Comparison of ENCODE assay signal across 9 cellular contexts in the genomic region with DNA sequence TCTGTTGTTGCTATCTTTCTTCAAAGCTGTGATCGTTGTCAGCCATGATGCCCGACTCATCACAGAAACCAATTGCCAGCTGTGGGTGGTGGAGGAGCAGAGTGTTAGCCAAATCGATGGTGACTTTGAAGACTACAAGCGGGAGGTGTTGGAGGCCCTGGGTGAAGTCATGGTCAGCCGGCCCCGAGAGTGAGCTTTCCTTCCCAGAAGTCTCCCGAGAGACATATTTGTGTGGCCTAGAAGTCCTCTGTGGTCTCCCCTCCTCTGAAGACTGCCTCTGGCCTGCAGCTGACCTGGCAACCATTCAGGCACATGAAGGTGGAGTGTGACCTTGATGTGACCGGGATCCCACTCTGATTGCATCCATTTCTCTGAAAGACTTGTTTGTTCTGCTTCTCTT. TPM values are rescaled to one million over a fixed set of nuclear protein-coding genes. Genes with fewer than 3 reads are reported as not detected.
A peak's percentile ranks its signal among the peaks of the same experiment; 100 is the strongest.
DNase-seq lines count a peak whose midpoint lies in the region; ATAC-seq and TF ChIP-seq lines count a peak whose summit lies in the region.
"Had no signal": no experiment of that assay in that cellular context is flagged by ENCODE, and none has a peak within 500 bp of the region (broad histone marks: within the 10 kb centered on the region; RNA-seq: fewer than 3 reads in every experiment).

No MANE protein-coding gene starts in this region.

- H3K9me3 ChIP-seq in psoas muscle = no peaks in the 10 kb centered on the region

- ATAC-seq in psoas muscle (peak; percentile 8 to 25 (median 16)), HG02852 (IDR thresholded peaks at IDR 0.05; ENCODE audit: unreplicated experiment) (no peak)

- DNase-seq in epithelial cell of prostate (ENCODE audit: low read depth, low spot score) (no peak), psoas muscle (no peak), RKO (ENCODE audit: low spot score) (no peak), NCI-H774 (lab: John Stamatoyannopoulos, UW) (no peak), epidermal melanocyte (ENCODE audit: insufficient read length, low spot score) (no peak)
- DNase-seq: NCI-H524 treated with DMSO at 0.1 percent for 48 hours had no signal

- no peaks in the 10 kb centered on the region for H4K20me1 ChIP-seq in KMS-11 (ENCODE audit: insufficient read depth)

- H3K36me3 ChIP-seq in KMS-11 (ENCODE audit: insufficient read depth) (peaks cover 7% of the 10 kb centered on the region; the same call in 1 of the 2 replicates), psoas muscle (ENCODE audit: insufficient read depth in 1 of 2, low read depth in 1 of 2) (peaks cover 26 to 99% of the 10 kb centered on the region in 2 donors)

- H3K4me3 ChIP-seq in KMS-11 (IDR thresholded peaks at IDR 0.05; ENCODE audit: insufficient read depth, low read depth, low read length) = no peak overlapping the region
- H3K4me3 ChIP-seq in psoas muscle = no peak overlapping the region

- H3K4me1 ChIP-seq in KMS-11 (ENCODE audit: low read depth, poor library complexity, severe bottlenecking) (peaks cover 7% of the 10 kb centered on the region), psoas muscle (peaks cover 10% of the 10 kb centered on the region)

- no peak overlapping the region for H3K9ac ChIP-seq in KMS-11

- H2AFZ ChIP-seq in KMS-11 (ENCODE audit: low read depth) = no peak overlapping the region

- H3K4me2 ChIP-seq in KMS-11 = no peak overlapping the region

- no peaks in the 10 kb centered on the region for H3K27me3 ChIP-seq in KMS-11 (ENCODE audit: insufficient read depth, low read depth)
- H3K27me3 ChIP-seq in psoas muscle (ENCODE audit: insufficient read depth in 3 of 3, low read length in 2 of 3) = no peaks in the 10 kb centered on the region

- H3K27ac ChIP-seq in C4-2B (peak overlapping the region; percentile 60), KMS-11 (peak overlapping the region; percentile 33; the same call in 1 of the 2 replicates), epithelial cell of prostate (peak overlapping the region; percentile 85), psoas muscle (peak overlapping the region; percentile 56)

- TF ChIP-seq CTCF in C4-2B (conservative IDR thresholded peaks at IDR 0.05) (no peak), KMS-11 (conservative IDR thresholded peaks at IDR 0.05; ENCODE audit: low read depth, low read length) (no peak), psoas muscle (IDR thresholded peaks at IDR 0.05) (no peak)

- intact Hi-C loops in psoas muscle (cut with DNase I) = no loop called here

- H3K79me2 ChIP-seq in KMS-11 (ENCODE audit: insufficient read depth, low read depth) = no peaks in the 10 kb centered on the region

- WGBS in psoas muscle, 3 donors = 62 to 75% (median 66%) methylated on average over 8 of the region's 8 CpGs

RNA-seq across cellular contexts. Expression of a gene that starts 19.3 kb away (rescaled TPM):
- 100 to 1,000 TPM in 1 of 4 donors, 10 to 100 TPM in 3; 64.2 to 108 (median 95.5) TPM for total RNA-seq in psoas muscle
- polyA plus RNA-seq in psoas muscle = 100 to 1,000 TPM in 2 of 3 donors, 10 to 100 TPM in 1; 53.8 to 119 (median 108) TPM

RNA-seq across cellular contexts. Expression of a gene that starts 26.5 kb away (rescaled TPM):
- 10 to 100 TPM; 27.1 to 42.5 (median 31.6) TPM for total RNA-seq in psoas muscle
- polyA plus RNA-seq in psoas muscle = 10 to 100 TPM in 2 of 3 donors, 1 to 10 TPM in 1; 5.5 to 23.2 (median 10.1) TPM

RNA-seq across cellular contexts. Expression of a gene that starts 27.1 kb away (rescaled TPM):
- 100 to 1,000 TPM; 109 to 184 (median 152) TPM for total RNA-seq in psoas muscle
- polyA plus RNA-seq in psoas muscle = 100 to 1,000 TPM; 241 to 303 (median 242) TPM

RNA-seq across cellular contexts. Expression of a gene that starts 33.4 kb away (rescaled TPM):
- 1 to 10 TPM; 1.5 to 3.5 (median 1.8) TPM for total RNA-seq in psoas muscle
- 1 to 10 TPM; 2.3 to 5.1 (median 3.5) TPM for polyA plus RNA-seq in psoas muscle

RNA-seq across cellular contexts. Expression of a gene that starts 34.2 kb away (rescaled TPM):
- total RNA-seq in psoas muscle = 10 to 100 TPM; 20.1 to 26.3 (median 24.2) TPM
- polyA plus RNA-seq in psoas muscle = 10 to 100 TPM; 14.2 to 32.3 (median 30.8) TPM

Comparison
In these comparisons a context has a peak if more than half of its experiments do, and no peak if none do; other contexts are left out.
1. H3K27ac ChIP-seq: peak in every context shown above with its lines; median percentile 85 in epithelial cell of prostate; 60 in C4-2B; 56 in psoas muscle; 33 in KMS-11.